In genomic region chr6:80789912-80790635, GRCh38 we compare ENCODE assay signal across 16 cellular contexts.
A peak's percentile ranks its signal among the peaks of the same experiment; 100 is the strongest.
DNase-seq lines count a peak whose midpoint lies in the region; ATAC-seq and TF ChIP-seq lines count a peak whose summit lies in the region.
"Had no signal": no experiment of that assay in that cellular context is flagged by ENCODE, and none has a peak within 500 bp of the region (broad histone marks: within the 10 kb centered on the region; RNA-seq: fewer than 3 reads in every experiment).

No MANE protein-coding gene starts in this region.

- H3K27me3 Mint-ChIP-seq in Caco-2 (ENCODE audit: insufficient read depth, unreplicated experiment), result no peaks in the 10 kb centered on the region
- H3K27me3 Mint-ChIP-seq: activated naive CD4-positive, alpha-beta T cell treated with anti-CD3 and anti-CD28 coated beads, Interleukin-2, amount 50 U/mL, for 24 hours had no signal

- H3K9me3 ChIP-seq in esophagus muscularis mucosa (no peaks in the 10 kb centered on the region), left lung (peaks cover 0 to 10% of the 10 kb centered on the region in 2 donors), thoracic aorta (no peaks in the 10 kb centered on the region), Caco-2 (no peaks in the 10 kb centered on the region)
- H3K9me3 ChIP-seq: BLaER1 treated with 17β-estradiol and CSF1 and Interleukin-3, amounts not matched to agents 10 nM and 100 nM; breast epithelium had no signal

- no peak for TF ChIP-seq POLR2A in esophagus muscularis mucosa (IDR thresholded peaks at IDR 0.05; ENCODE audit: low read depth)

- H3K4me1 ChIP-seq in esophagus muscularis mucosa (peaks cover 0 to 4% (median 0%) of the 10 kb centered on the region in 4 donors), left lung (peaks cover 0 to 3% of the 10 kb centered on the region in 2 donors), thoracic aorta (ENCODE audit: control insufficient read depth in 1 of 2, low read depth in 2 of 2) (peaks cover 4 to 30% of the 10 kb centered on the region in 2 donors), Caco-2 (no peaks in the 10 kb centered on the region)
- H3K4me1 ChIP-seq: BLaER1 treated with 17β-estradiol and CSF1 and Interleukin-3, amounts not matched to agents 10 nM and 100 nM; breast epithelium; foreskin keratinocyte had no signal

- H3K4me3 ChIP-seq in esophagus muscularis mucosa (no peak overlapping the region), left lung (no peak overlapping the region), thoracic aorta (peak overlapping the region; percentile 19), H7 (ENCODE audit: insufficient read depth, low read depth, low read length) (no peak overlapping the region), Caco-2 (ENCODE audit: low read depth, low read length) (no peak overlapping the region)
- H3K4me3 ChIP-seq: BLaER1 treated with 17β-estradiol and CSF1 and Interleukin-3, amounts not matched to agents 10 nM and 100 nM; breast epithelium had no signal

- peak; percentile 9 for DNase-seq in NCI-H226
- no peak for DNase-seq in esophagus muscularis mucosa (ENCODE audit: extremely low spot score)
- DNase-seq in left lung, result no peak
- no peak for DNase-seq in thoracic aorta (ENCODE audit: low spot score)
- DNase-seq in H7, result no peak
- no peak for DNase-seq in stimulated activated effector memory CD8-positive, alpha-beta T cell treated with anti-CD3 and anti-CD28 coated beads, Interleukin-12 subunit alpha, Interleukin-12 subunit beta, amount 100 ng/mL, for 72 hours (ENCODE audit: low spot score in 2 of 2)
- no peak for DNase-seq in activated gamma-delta T cell (lab: John Stamatoyannopoulos, UW)
- no peak for DNase-seq in Caco-2
- DNase-seq: activated CD4-positive, alpha-beta T cell treated with anti-CD3 and anti-CD28 coated beads, Interleukin-2, amount 50 U/mL, for 4 hours; effector CD4-positive, alpha-beta T cell; MV-4-11; stimulated activated CD4-positive, alpha-beta T cell treated with anti-CD3 and anti-CD28 coated beads, Interleukin-1b, Interleukin-23, amount 100 ng/mL, for 48 hours had no signal

- TF ChIP-seq CTCF in esophagus muscularis mucosa (IDR thresholded peaks at IDR 0.05) (no peak), left lung (IDR thresholded peaks at IDR 0.05) (no peak), thoracic aorta (IDR thresholded peaks at IDR 0.05) (no peak), Caco-2 (IDR thresholded peaks at IDR 0.05; ENCODE audit: insufficient read depth in 1 of 2, low read depth in 1 of 2, low read length in 1 of 2, severe bottlenecking in 1 of 2, unreplicated experiment in 1 of 2) (no peak)

- H3K9me3 Mint-ChIP-seq in stimulated activated effector memory CD8-positive, alpha-beta T cell treated with anti-CD3 and anti-CD28 coated beads, Interleukin-12 subunit alpha, Interleukin-12 subunit beta, amount 100 ng/mL, for 72 hours, result peaks cover 6% of the 10 kb centered on the region
- no peaks in the 10 kb centered on the region for H3K9me3 Mint-ChIP-seq in Caco-2 (ENCODE audit: unreplicated experiment)
- H3K9me3 Mint-ChIP-seq: activated naive CD4-positive, alpha-beta T cell treated with anti-CD3 and anti-CD28 coated beads, Interleukin-2, amount 50 U/mL, for 24 hours had no signal

- H3K36me3 Mint-ChIP-seq in stimulated activated effector memory CD8-positive, alpha-beta T cell treated with anti-CD3 and anti-CD28 coated beads, Interleukin-12 subunit alpha, Interleukin-12 subunit beta, amount 100 ng/mL, for 72 hours, result no peaks in the 10 kb centered on the region
- no peaks in the 10 kb centered on the region for H3K36me3 Mint-ChIP-seq in Caco-2 (ENCODE audit: insufficient read depth, unreplicated experiment)
- H3K36me3 Mint-ChIP-seq: activated naive CD4-positive, alpha-beta T cell treated with anti-CD3 and anti-CD28 coated beads, Interleukin-2, amount 50 U/mL, for 24 hours had no signal

- H3K27me3 ChIP-seq in esophagus muscularis mucosa (no peaks in the 10 kb centered on the region), left lung (no peaks in the 10 kb centered on the region), thoracic aorta (replicated peaks; ENCODE audit: insufficient read depth) (no peaks in the 10 kb centered on the region), H7 (ENCODE audit: control insufficient read depth, insufficient read depth, low read length) (no peaks in the 10 kb centered on the region), Caco-2 (replicated peaks; ENCODE audit: control insufficient read depth, insufficient read depth, low read length) (no peaks in the 10 kb centered on the region)
- H3K27me3 ChIP-seq: BLaER1 treated with 17β-estradiol and CSF1 and Interleukin-3, amounts not matched to agents 10 nM and 100 nM; breast epithelium; foreskin keratinocyte had no signal

- POLR2A ChIA-PET in Caco-2 (lab: Charles Lee), result no interaction called here

- ATAC-seq in left lung (peak; percentile 76), thoracic aorta (ENCODE audit: insufficient number of reproducible peaks, low FRiP score, low read depth) (no peak)
- no peak for ATAC-seq in stimulated activated effector memory CD8-positive, alpha-beta T cell treated with anti-CD3 and anti-CD28 coated beads, Interleukin-12 subunit alpha, Interleukin-12 subunit beta, amount 100 ng/mL, for 72 hours
- ATAC-seq: foreskin keratinocyte had no signal

- H3K27ac ChIP-seq in esophagus muscularis mucosa (replicated peaks in 1 of 4) (peak overlapping the region in 3 of 4 donors; percentile 30 to 46 (median 38)), left lung (peak overlapping the region; percentile 16 to 53), thoracic aorta (peak overlapping the region; percentile 24 to 67)
- H3K27ac ChIP-seq: BLaER1 treated with 17β-estradiol and CSF1 and Interleukin-3, amounts not matched to agents 10 nM and 100 nM; foreskin keratinocyte had no signal

- CTCF ChIA-PET in Caco-2 (lab: Charles Lee), result no interaction called here

- H3K27ac Mint-ChIP-seq in stimulated activated effector memory CD8-positive, alpha-beta T cell treated with anti-CD3 and anti-CD28 coated beads, Interleukin-12 subunit alpha, Interleukin-12 subunit beta, amount 100 ng/mL, for 72 hours, result no peak overlapping the region
- no peak overlapping the region for H3K27ac Mint-ChIP-seq in Caco-2 (ENCODE audit: unreplicated experiment)
- H3K27ac Mint-ChIP-seq: activated naive CD4-positive, alpha-beta T cell treated with anti-CD3 and anti-CD28 coated beads, Interleukin-2, amount 50 U/mL, for 24 hours had no signal

- WGBS in esophagus muscularis mucosa, result 50% methylated on average over 1 of the region's 1 CpG

- H3K36me3 ChIP-seq in esophagus muscularis mucosa (no peaks in the 10 kb centered on the region), left lung (no peaks in the 10 kb centered on the region), thoracic aorta (no peaks in the 10 kb centered on the region), H7 (replicated peaks; ENCODE audit: control insufficient read depth, insufficient read depth, low read length) (no peaks in the 10 kb centered on the region), Caco-2 (ENCODE audit: control insufficient read depth, insufficient read depth, low read length) (no peaks in the 10 kb centered on the region)
- H3K36me3 ChIP-seq: BLaER1 treated with 17β-estradiol and CSF1 and Interleukin-3, amounts not matched to agents 10 nM and 100 nM; breast epithelium had no signal

- BruUV-seq in Caco-2 (replicated peaks; lab: Mats Ljungman, UMichigan), result no TSS peak

- H3K4me3 Mint-ChIP-seq in stimulated activated effector memory CD8-positive, alpha-beta T cell treated with anti-CD3 and anti-CD28 coated beads, Interleukin-12 subunit alpha, Interleukin-12 subunit beta, amount 100 ng/mL, for 72 hours, result no peak overlapping the region
- no peak overlapping the region for H3K4me3 Mint-ChIP-seq in Caco-2 (ENCODE audit: unreplicated experiment)
- H3K4me3 Mint-ChIP-seq: activated naive CD4-positive, alpha-beta T cell treated with anti-CD3 and anti-CD28 coated beads, Interleukin-2, amount 50 U/mL, for 24 hours had no signal

- intact Hi-C loops in esophagus muscularis mucosa (cut with DNase I), result no loop called here
- intact Hi-C loops in left lung (cut with DNase I), result no loop called here
- intact Hi-C loops in Caco-2 (cut with micrococcal nuclease; ENCODE audit: unreplicated experiment), result no loop called here

- no peaks in the 10 kb centered on the region for H3K4me1 Mint-ChIP-seq in stimulated activated effector memory CD8-positive, alpha-beta T cell treated with anti-CD3 and anti-CD28 coated beads, Interleukin-12 subunit alpha, Interleukin-12 subunit beta, amount 100 ng/mL, for 72 hours
- no peaks in the 10 kb centered on the region for H3K4me1 Mint-ChIP-seq in Caco-2 (ENCODE audit: low read depth, unreplicated experiment)
- H3K4me1 Mint-ChIP-seq: activated naive CD4-positive, alpha-beta T cell treated with anti-CD3 and anti-CD28 coated beads, Interleukin-2, amount 50 U/mL, for 24 hours had no signal

- no peak for TF ChIP-seq EP300 in esophagus muscularis mucosa (IDR thresholded peaks at IDR 0.05)
